8 cellular contexts compared by ENCODE assay signal in genomic region chr3:190101320-190102117, GRCh38. TPM values are rescaled to one million over a fixed set of nuclear protein-coding genes. Genes with fewer than 3 reads are reported as not detected.
DNase-seq lines count a peak whose midpoint lies in the region; ATAC-seq and TF ChIP-seq lines count a peak whose summit lies in the region.

No MANE protein-coding gene starts in this region.

- peak; percentile 18 for DNase-seq in MCF 10A (ENCODE audit: unreplicated experiment)
- DNase-seq in mammary epithelial cell = no peak
- DNase-seq in activated T-helper 1 cell treated with anti-CD3 and anti-CD28 coated beads, Interleukin-12 subunit alpha, Interleukin-12 subunit beta, Interleukin-2, Interleukin-4 antibody, amounts not matched to agents 30 ng/mL and 10 ng/mL and 1 ng/mL, durations not matched to agents 14 hours and 24 hours and 36 hours (ENCODE audit: low spot score) = no peak
- peak; percentile 49 for DNase-seq in kidney tubule cell (ENCODE audit: low spot score)
- DNase-seq in vagina (ENCODE audit: extremely low spot score in 2 of 2) = no peak
- no peak for DNase-seq in GM10248 (ENCODE audit: extremely low spot score)
- DNase-seq in NCI-H1694 treated with DMSO at 0.1 percent for 48 hours (lab: John Stamatoyannopoulos, UW) = no peak

- no peaks in the 10 kb centered on the region for H3K9me3 Mint-ChIP-seq in MCF 10A (ENCODE audit: unreplicated experiment)
- no peaks in the 10 kb centered on the region for H3K9me3 Mint-ChIP-seq in activated T-helper 1 cell treated with anti-CD3 and anti-CD28 coated beads, Interleukin-12 subunit alpha, Interleukin-12 subunit beta, Interleukin-2, Interleukin-4 antibody, amounts not matched to agents 30 ng/mL and 10 ng/mL and 1 ng/mL, durations not matched to agents 14 hours and 24 hours and 36 hours

- peak overlapping the region; percentile 97 for H3K27ac Mint-ChIP-seq in MCF 10A (ENCODE audit: low read depth, unreplicated experiment)
- H3K27ac Mint-ChIP-seq in activated T-helper 1 cell treated with anti-CD3 and anti-CD28 coated beads, Interleukin-12 subunit alpha, Interleukin-12 subunit beta, Interleukin-2, Interleukin-4 antibody, amounts not matched to agents 30 ng/mL and 10 ng/mL and 1 ng/mL, durations not matched to agents 14 hours and 24 hours and 36 hours = no peak overlapping the region

- H4K20me1 ChIP-seq in mammary epithelial cell (ENCODE audit: insufficient read depth, low read length) = no peaks in the 10 kb centered on the region

- in situ Hi-C loops in mammary epithelial cell (cut with MboI; ENCODE audit: low sequenced_read_pairs in 2 of 2) = no loop called here

- no peaks in the 10 kb centered on the region for H3K27me3 Mint-ChIP-seq in MCF 10A (ENCODE audit: insufficient read depth, unreplicated experiment)
- H3K27me3 Mint-ChIP-seq in activated T-helper 1 cell treated with anti-CD3 and anti-CD28 coated beads, Interleukin-12 subunit alpha, Interleukin-12 subunit beta, Interleukin-2, Interleukin-4 antibody, amounts not matched to agents 30 ng/mL and 10 ng/mL and 1 ng/mL, durations not matched to agents 14 hours and 24 hours and 36 hours (ENCODE audit: insufficient read depth) = peaks cover 15% of the 10 kb centered on the region

- H3K27ac ChIP-seq in mammary epithelial cell (ENCODE audit: insufficient read depth, low read depth, low read length) (no peak overlapping the region), vagina (peak overlapping the region; percentile 1)

- H3K9me3 ChIP-seq in mammary epithelial cell (replicated peaks; ENCODE audit: insufficient read depth, low read length) (no peaks in the 10 kb centered on the region), vagina (no peaks in the 10 kb centered on the region)

- intact Hi-C loops in MCF 10A (cut with micrococcal nuclease) (no loop called here), mammary epithelial cell (cut with micrococcal nuclease) (no loop called here), vagina (cut with DNase I) (no loop called here)
- intact Hi-C loops in activated T-helper 1 cell treated with anti-CD3 and anti-CD28 coated beads, Interleukin-12 subunit alpha, Interleukin-12 subunit beta, Interleukin-2, Interleukin-4 antibody, amounts not matched to agents 30 ng/mL and 10 ng/mL and 1 ng/mL, durations not matched to agents 14 hours and 24 hours and 36 hours (cut with micrococcal nuclease) = no loop called here

- no peak overlapping the region for H3K4me3 ChIP-seq in mammary epithelial cell (replicated peaks in 1 of 3; ENCODE audit: insufficient read depth in 1 of 3, low read depth in 2 of 3, low read length in 3 of 3)
- peak overlapping the region in 1 of 2 donors; percentile 13 for H3K4me3 ChIP-seq in vagina

- no peak for TF ChIP-seq CTCF in MCF 10A (IDR thresholded peaks at IDR 0.05; ENCODE audit: unreplicated experiment)
- no peak for TF ChIP-seq CTCF in mammary epithelial cell (conservative IDR thresholded peaks at IDR 0.05 in 1 of 2, IDR thresholded peaks at IDR 0.05 in 1 of 2; ENCODE audit: extremely low read depth in 1 of 2, insufficient read depth in 1 of 2, low read depth in 1 of 2, low read length in 2 of 2)
- no peak for TF ChIP-seq CTCF in vagina (IDR thresholded peaks at IDR 0.05)
- TF ChIP-seq CTCF in GM10248 (IDR thresholded peaks at IDR 0.05; ENCODE audit: control extremely low read depth, extremely low read depth, low read depth, missing control alignments) = no peak

- no peak overlapping the region for H3K9ac ChIP-seq in mammary epithelial cell (ENCODE audit: insufficient read depth, low read length)

- BruUV-seq in MCF 10A (replicated peaks; lab: Mats Ljungman, UMichigan) = no TSS peak
- BruUV-seq in mammary epithelial cell (replicated peaks; lab: Mats Ljungman, UMichigan) = no TSS peak

- 55% methylated on average over 8 of the region's 8 CpGs for WGBS in mammary epithelial cell (ENCODE audit: low coverage, missing lambda C conversion rate)

- peaks cover 38% of the 10 kb centered on the region for H3K4me1 Mint-ChIP-seq in MCF 10A (ENCODE audit: insufficient read depth, unreplicated experiment)
- peaks cover 8% of the 10 kb centered on the region for H3K4me1 Mint-ChIP-seq in activated T-helper 1 cell treated with anti-CD3 and anti-CD28 coated beads, Interleukin-12 subunit alpha, Interleukin-12 subunit beta, Interleukin-2, Interleukin-4 antibody, amounts not matched to agents 30 ng/mL and 10 ng/mL and 1 ng/mL, durations not matched to agents 14 hours and 24 hours and 36 hours (ENCODE audit: low read depth)

- H3K4me1 ChIP-seq in mammary epithelial cell (ENCODE audit: insufficient read depth, low read length) (no peaks in the 10 kb centered on the region), vagina (no peaks in the 10 kb centered on the region)

- CTCF ChIA-PET in MCF 10A (lab: Yijun Ruan, JAX) (interaction anchor here (0.6 to 1.6 kb wide), 6 partner anchors 11 to 129 kb away, joined by 3 to 4 read pairs (median 3); no protein-coding TSS in a partner anchor), mammary epithelial cell (lab: Charles Lee; ENCODE audit: low non-redundant PET) (interaction anchor here (0.5 kb wide), 1 partner anchor 25 kb away, joined by 4 read pairs; no protein-coding TSS in a partner anchor), GM10248 (lab: Yijun Ruan, JAX) (interaction anchor here (0.9 to 3.2 kb wide), 9 partner anchors 8 to 140 kb away, joined by 3 to 11 read pairs (median 3); partner anchors contain the start of gene P3H2)

- no peak for ATAC-seq in activated CD4-positive, CD25-positive, alpha-beta regulatory T cell treated with anti-CD3 and anti-CD28 coated beads, Interleukin-2, amount 50 U/mL, for 24 hours

- no peaks in the 10 kb centered on the region for H3K36me3 Mint-ChIP-seq in MCF 10A (ENCODE audit: insufficient read depth, unreplicated experiment)
- no peaks in the 10 kb centered on the region for H3K36me3 Mint-ChIP-seq in activated T-helper 1 cell treated with anti-CD3 and anti-CD28 coated beads, Interleukin-12 subunit alpha, Interleukin-12 subunit beta, Interleukin-2, Interleukin-4 antibody, amounts not matched to agents 30 ng/mL and 10 ng/mL and 1 ng/mL, durations not matched to agents 14 hours and 24 hours and 36 hours (ENCODE audit: low read depth)

- H3K36me3 ChIP-seq in mammary epithelial cell (ENCODE audit: insufficient read depth, low read length) (no peaks in the 10 kb centered on the region), vagina (no peaks in the 10 kb centered on the region)

- dilution Hi-C loops in mammary epithelial cell (cut with HindIII; ENCODE audit: low sequenced_read_pairs) = no loop called here

- H3K27me3 ChIP-seq in mammary epithelial cell (ENCODE audit: insufficient read depth, low read length) = no peaks in the 10 kb centered on the region
- H3K27me3 ChIP-seq in vagina = no peaks in the 10 kb centered on the region

- peak overlapping the region; percentile 70 for H3K4me3 Mint-ChIP-seq in MCF 10A (ENCODE audit: unreplicated experiment)
- peak overlapping the region; percentile 15 for H3K4me3 Mint-ChIP-seq in activated T-helper 1 cell treated with anti-CD3 and anti-CD28 coated beads, Interleukin-12 subunit alpha, Interleukin-12 subunit beta, Interleukin-2, Interleukin-4 antibody, amounts not matched to agents 30 ng/mL and 10 ng/mL and 1 ng/mL, durations not matched to agents 14 hours and 24 hours and 36 hours

- H3K4me2 ChIP-seq in mammary epithelial cell (ENCODE audit: insufficient read depth, low read depth, low read length) = no peak overlapping the region

- POLR2A ChIA-PET in MCF 10A (lab: Yijun Ruan, JAX) = interaction anchor here (0.7 to 5.9 kb wide), 10 partner anchors 8 to 745 kb away, joined by 3 to 44 read pairs (median 6); partner anchors contain the start of gene P3H2
- POLR2A ChIA-PET in GM10248 (lab: Yijun Ruan, JAX) = interaction anchor here (0.6 kb wide), 1 partner anchor 9 kb away, joined by 3 read pairs; no protein-coding TSS in a partner anchor

- H2AFZ ChIP-seq in mammary epithelial cell (ENCODE audit: low read depth, low read length) = no peak overlapping the region

- TF ChIP-seq POLR2A in vagina (IDR thresholded peaks at IDR 0.05) = no peak

- H3K79me2 ChIP-seq in mammary epithelial cell (ENCODE audit: insufficient read depth, low read length) = peaks cover 92% of the 10 kb centered on the region

RNA-seq across cellular contexts. Expression of gene P3H2, which starts 19.2 kb away (rescaled TPM):
- total RNA-seq in MCF 10A (2022) = 19.8 and 60.2 TPM in 2 replicates
- 100 to 1,000 TPM in 1 of 2 donors, 10 to 100 TPM in 1; 71.2 to 181 TPM for total RNA-seq in mammary epithelial cell
- polyA plus RNA-seq in mammary epithelial cell = 150 TPM
- polyA minus RNA-seq in mammary epithelial cell = 188 TPM
- not detected in 2 replicates for total RNA-seq in activated T-helper 1 cell treated with anti-CD3 and anti-CD28 coated beads, Interleukin-12 subunit alpha, Interleukin-12 subunit beta, Interleukin-2, Interleukin-4 antibody, amounts not matched to agents 30 ng/mL and 10 ng/mL and 1 ng/mL, durations not matched to agents 14 hours and 24 hours and 36 hours
- 41.7 TPM for total RNA-seq in vagina

Comparison
In these comparisons a context has a peak if more than half of its experiments do, and no peak if none do; other contexts are left out.
1. DNase-seq: peak in MCF 10A (single experiment) and kidney tubule cell (single experiment); none in mammary epithelial cell (single experiment), activated T-helper 1 cell treated with anti-CD3 and anti-CD28 coated beads, Interleukin-12 subunit alpha, Interleukin-12 subunit beta, Interleukin-2, Interleukin-4 antibody, amounts not matched to agents 30 ng/mL and 10 ng/mL and 1 ng/mL, durations not matched to agents 14 hours and 24 hours and 36 hours (single experiment), vagina (0 of 2), GM10248 (single experiment) and NCI-H1694 treated with DMSO at 0.1 percent for 48 hours (single experiment).
2. RNA of gene P3H2, which starts 19.2 kb away (total RNA-seq): 71.2 to 181 TPM in mammary epithelial cell, 19.8 to 60.2 TPM in MCF 10A and 41.7 TPM in vagina (single experiment); not detected in activated T-helper 1 cell treated with anti-CD3 and anti-CD28 coated beads, Interleukin-12 subunit alpha, Interleukin-12 subunit beta, Interleukin-2, Interleukin-4 antibody, amounts not matched to agents 30 ng/mL and 10 ng/mL and 1 ng/mL, durations not matched to agents 14 hours and 24 hours and 36 hours; every median in the first group is over 10 times any median in the second.